Comparison of ENCODE assay signal across 8 cellular contexts in the genomic region with DNA sequence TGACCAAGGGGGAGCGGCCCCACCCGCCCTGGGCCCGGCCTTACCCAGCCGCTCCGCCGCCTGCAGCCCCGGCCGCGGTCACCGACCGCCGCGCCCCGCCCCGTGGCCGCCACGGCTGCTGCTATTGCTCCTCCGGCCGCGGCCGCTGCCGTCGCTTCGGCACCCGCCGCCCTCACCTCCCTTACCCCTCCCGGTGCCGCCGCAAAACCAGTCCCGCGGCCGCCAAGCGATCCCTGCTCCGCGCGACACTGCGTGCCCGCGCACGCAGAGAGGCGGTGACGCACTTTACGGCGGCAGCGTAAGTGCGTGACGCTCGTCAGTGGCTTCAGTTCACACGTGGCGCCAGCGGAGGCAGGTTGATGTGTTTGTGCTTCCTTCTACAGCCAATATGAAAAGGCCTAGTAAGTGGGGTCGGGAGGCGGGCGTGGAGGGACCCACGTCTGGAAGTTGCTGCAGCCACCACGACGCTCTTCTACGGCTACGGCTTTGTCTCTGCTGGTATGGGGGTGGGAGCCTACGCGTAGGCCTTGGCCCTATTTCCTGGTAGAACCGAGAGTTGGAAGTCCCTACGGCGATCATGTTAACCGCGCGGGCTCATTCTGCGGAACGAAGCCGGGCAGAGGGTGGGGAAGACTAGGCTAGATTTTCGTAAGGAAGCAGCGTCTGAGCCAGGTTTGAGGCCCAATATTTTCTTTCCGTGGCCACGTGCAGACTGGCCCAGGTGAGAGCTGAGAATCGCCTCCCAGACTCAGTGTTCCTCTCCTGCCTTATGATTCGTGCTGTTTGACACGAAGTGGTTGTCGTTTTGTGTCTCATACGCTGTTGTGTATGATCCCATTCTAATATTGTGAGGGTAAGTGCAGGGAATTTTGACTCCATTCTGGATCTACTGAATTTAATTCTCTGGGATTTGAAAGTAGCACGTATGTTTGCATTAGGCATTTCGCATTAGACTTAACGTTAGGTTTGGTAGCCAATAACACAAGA. TPM values are rescaled to one million over a fixed set of nuclear protein-coding genes. Genes with fewer than 3 reads are reported as not detected.
DNase-seq lines count a peak whose midpoint lies in the region; ATAC-seq and TF ChIP-seq lines count a peak whose summit lies in the region.

GNL3 (plus strand) TSS at position 328 of the 987 bp plus-strand sequence; CDS start at position 389, 61 bp downstream.
PBRM1 (minus strand) TSS at position 209 of the 987 bp plus-strand sequence.

- no peaks in the 10 kb centered on the region for H3K9me3 Mint-ChIP-seq in progenitor cell of endocrine pancreas (ENCODE audit: low read depth)

- H3K36me3 Mint-ChIP-seq in progenitor cell of endocrine pancreas (ENCODE audit: insufficient read depth), result peaks cover 18% of the 10 kb centered on the region

- peaks cover 66% of the 10 kb centered on the region for H3K4me1 ChIP-seq in left ventricle myocardium inferior
- peaks cover 32% of the 10 kb centered on the region for H3K4me1 ChIP-seq in upper lobe of right lung

- no peaks in the 10 kb centered on the region for H3K27me3 Mint-ChIP-seq in progenitor cell of endocrine pancreas

- ATAC-seq in HG02840 (IDR thresholded peaks at IDR 0.05; ENCODE audit: low FRiP score, unreplicated experiment), result peak; percentile 78
- ATAC-seq in upper lobe of right lung, result peak; percentile 97

- DNase-seq in GM13977 (ENCODE audit: low spot score) (peak; percentile 94), NCI-H1694 (lab: John Stamatoyannopoulos, UW) (peak; percentile 39), T-helper 2 cell (peak; percentile 86 to 98 (median 91)), amygdala (lab: John Stamatoyannopoulos, UW) (peak; percentile 57 to 96 (median 89)), left ventricle myocardium inferior (peak; percentile 92), progenitor cell of endocrine pancreas (ENCODE audit: low spot score, unreplicated experiment) (peak; percentile 87), upper lobe of right lung (peak; percentile 97)

- H3K36me3 ChIP-seq in left ventricle myocardium inferior (peaks cover 42% of the 10 kb centered on the region), upper lobe of right lung (peaks cover 41% of the 10 kb centered on the region)

- peak within 1 kb of the TSS; percentile 90 for H3K4me3 Mint-ChIP-seq in progenitor cell of endocrine pancreas (ENCODE audit: low read depth)

- peak within 1 kb of the TSS; percentile 98 for H3K27ac Mint-ChIP-seq in progenitor cell of endocrine pancreas

- peak within 1 kb of the TSS; percentile 99 for H3K27ac ChIP-seq in left ventricle myocardium inferior (replicated peaks)
- H3K27ac ChIP-seq in upper lobe of right lung, result peak within 1 kb of the TSS; percentile 88

- H3K4me3 ChIP-seq in left ventricle myocardium inferior (peak within 1 kb of the TSS; percentile 90), upper lobe of right lung (peak within 1 kb of the TSS; percentile 90)

- no peaks in the 10 kb centered on the region for H3K9me3 ChIP-seq in left ventricle myocardium inferior (replicated peaks)
- no peaks in the 10 kb centered on the region for H3K9me3 ChIP-seq in upper lobe of right lung

- intact Hi-C loops in left ventricle myocardium inferior (cut with micrococcal nuclease), result no loop called here
- intact Hi-C loops in upper lobe of right lung (cut with DNase I), result no loop called here

- in situ Hi-C loops in GM13977 (cut with MboI; ENCODE audit: low pct_unique_long_range_greater_than_20kb, low sequenced_read_pairs, unreplicated experiment), result no loop called here

- peaks cover 39% of the 10 kb centered on the region for H3K4me1 Mint-ChIP-seq in progenitor cell of endocrine pancreas (ENCODE audit: low read depth)

- TF ChIP-seq CTCF in GM13977 (IDR thresholded peaks at IDR 0.05; ENCODE audit: extremely low read depth, insufficient read depth, missing control alignments), result no peak
- TF ChIP-seq CTCF in left ventricle myocardium inferior (IDR thresholded peaks at IDR 0.05; ENCODE audit: borderline replicate concordance), result no peak
- no peak for TF ChIP-seq CTCF in progenitor cell of endocrine pancreas (IDR thresholded peaks at IDR 0.05; ENCODE audit: unreplicated experiment)
- no peak for TF ChIP-seq CTCF in upper lobe of right lung (IDR thresholded peaks at IDR 0.05)

- H3K27me3 ChIP-seq in left ventricle myocardium inferior (ENCODE audit: low read depth), result no peaks in the 10 kb centered on the region
- H3K27me3 ChIP-seq in upper lobe of right lung, result no peaks in the 10 kb centered on the region

RNA-seq across cellular contexts. Expression of gene GNL3, which starts in this region (rescaled TPM):
- total RNA-seq in left ventricle myocardium inferior (26.8 TPM), progenitor cell of endocrine pancreas (85.9 and 94.0 TPM in 2 replicates), upper lobe of right lung (50.6 TPM)

RNA-seq across cellular contexts. Expression of gene PBRM1, which starts in this region (rescaled TPM):
- total RNA-seq in left ventricle myocardium inferior (52.3 TPM), progenitor cell of endocrine pancreas (128 and 131 TPM in 2 replicates), upper lobe of right lung (67.1 TPM)

Comparison
In these comparisons a context has a peak if more than half of its experiments do, and no peak if none do; other contexts are left out.
1. Peak in every context shown above with its lines: DNase-seq, ATAC-seq, H3K4me3 ChIP-seq and H3K27ac ChIP-seq.
2. DNase-seq: peak in every context shown above with its lines; median percentile 97 in upper lobe of right lung; 94 in GM13977; 92 in left ventricle myocardium inferior; 91 in T-helper 2 cell; 89 in amygdala; 87 in progenitor cell of endocrine pancreas; 39 in NCI-H1694.